11 cellular contexts compared by ENCODE assay signal in genomic region chr14:22448035-22448904, GRCh38.
DNase-seq lines count a peak whose midpoint lies in the region; ATAC-seq and TF ChIP-seq lines count a peak whose summit lies in the region.
"Had no signal": no experiment of that assay in that cellular context is flagged by ENCODE, and none has a peak within 500 bp of the region (broad histone marks: within the 10 kb centered on the region; RNA-seq: fewer than 3 reads in every experiment).

No MANE protein-coding gene starts in this region.

- H3K4me1 Mint-ChIP-seq in endodermal cell, result peaks cover 10% of the 10 kb centered on the region
- H3K4me1 Mint-ChIP-seq in CD8-positive, alpha-beta T cell (ENCODE audit: low read depth), result no peaks in the 10 kb centered on the region

- H3K4me3 Mint-ChIP-seq in endodermal cell, result no peak overlapping the region
- H3K4me3 Mint-ChIP-seq in CD8-positive, alpha-beta T cell, result no peak overlapping the region

- H3K36me3 ChIP-seq in endodermal cell (ENCODE audit: control insufficient read depth, insufficient read depth, low read length), result no peaks in the 10 kb centered on the region
- H3K36me3 ChIP-seq in stomach, result no peaks in the 10 kb centered on the region
- no peaks in the 10 kb centered on the region for H3K36me3 ChIP-seq in CD8-positive, alpha-beta T cell (ENCODE audit: insufficient read depth, low read length)

- H3K9me3 ChIP-seq in endodermal cell (ENCODE audit: control insufficient read depth, low read length) (no peaks in the 10 kb centered on the region), stomach (no peaks in the 10 kb centered on the region)
- H3K9me3 ChIP-seq in CD8-positive, alpha-beta T cell (ENCODE audit: low read length), result no peaks in the 10 kb centered on the region
- H3K9me3 ChIP-seq: Caco-2 had no signal

- CTCF ChIA-PET in CD8-positive, alpha-beta T cell (lab: Charles Lee), result no interaction called here

- 66 to 74% methylated on average over 7 to 10 of the region's 10 CpGs for WGBS in endodermal cell (ENCODE audit: insufficient coverage in 1 of 2, insufficient read length in 1 of 2), 2 experiments
- 76 to 82% (median 81%) methylated on average over 10 of the region's 10 CpGs for WGBS in stomach, 5 donors

- H3K4me1 ChIP-seq in endodermal cell (ENCODE audit: control insufficient read depth, insufficient read depth, low read length), result no peaks in the 10 kb centered on the region
- H3K4me1 ChIP-seq in stomach, result peaks cover 0 to 16% (median 0%) of the 10 kb centered on the region in 4 donors
- no peaks in the 10 kb centered on the region for H3K4me1 ChIP-seq in CD8-positive, alpha-beta T cell (ENCODE audit: insufficient read depth, low read length)

- TF ChIP-seq POLR2A in stomach (IDR thresholded peaks at IDR 0.05), result no peak

- TF ChIP-seq EP300 in stomach (IDR thresholded peaks at IDR 0.05), result no peak

- no peaks in the 10 kb centered on the region for H3K36me3 Mint-ChIP-seq in endodermal cell (ENCODE audit: low read depth)
- H3K36me3 Mint-ChIP-seq in CD8-positive, alpha-beta T cell, result no peaks in the 10 kb centered on the region

- H3K27ac ChIP-seq in endodermal cell (ENCODE audit: low read depth, low read length) (peak overlapping the region; percentile 75), stomach (peak overlapping the region in 2 of 5 donors; percentile 26 to 27)
- H3K27ac ChIP-seq in CD8-positive, alpha-beta T cell (ENCODE audit: low read depth, low read length), result no peak overlapping the region
- H3K27ac ChIP-seq: KMS-11 had no signal

- H3K4me3 ChIP-seq in endodermal cell (ENCODE audit: low read length) (no peak overlapping the region), stomach (no peak overlapping the region)
- no peak overlapping the region for H3K4me3 ChIP-seq in CD8-positive, alpha-beta T cell (ENCODE audit: low read depth, low read length)
- H3K4me3 ChIP-seq: lung had no signal

- peak; percentile 25 for DNase-seq in GM10266 (ENCODE audit: extremely low spot score)
- peak; percentile 76 for DNase-seq in endodermal cell
- no peak for DNase-seq in stomach
- DNase-seq in CD8-positive, alpha-beta T cell, result no peak
- DNase-seq in EL, result no peak
- DNase-seq: Caco-2 had no signal

- POLR2A ChIA-PET in CD8-positive, alpha-beta T cell (lab: Charles Lee), result no interaction called here

- no peak overlapping the region for H3K27ac Mint-ChIP-seq in endodermal cell
- no peak overlapping the region for H3K27ac Mint-ChIP-seq in CD8-positive, alpha-beta T cell

- H3K9me3 Mint-ChIP-seq in endodermal cell, result no peaks in the 10 kb centered on the region
- H3K9me3 Mint-ChIP-seq in CD8-positive, alpha-beta T cell, result no peaks in the 10 kb centered on the region

- intact Hi-C loops in stomach (cut with DNase I; ENCODE audit: low total_unique reads), result no loop called here
- intact Hi-C loops in CD8-positive, alpha-beta T cell (cut with DNase I, micrococcal nuclease), result no loop called here

- H3K9ac ChIP-seq in endodermal cell (ENCODE audit: extremely low read depth, low read length, poor library complexity, severe bottlenecking), result no peak overlapping the region
- H3K9ac ChIP-seq: KMS-11 had no signal

- H3K27me3 ChIP-seq in endodermal cell (ENCODE audit: control insufficient read depth, insufficient read depth, low read length, poor library complexity, severe bottlenecking) (no peaks in the 10 kb centered on the region), stomach (no peaks in the 10 kb centered on the region)
- no peaks in the 10 kb centered on the region for H3K27me3 ChIP-seq in CD8-positive, alpha-beta T cell (ENCODE audit: insufficient read depth, low read length)

- no peak for TF ChIP-seq CTCF in GM10266 (IDR thresholded peaks at IDR 0.05; ENCODE audit: control insufficient read depth, insufficient read depth, low read depth, missing control alignments)
- no peak for TF ChIP-seq CTCF in endodermal cell (conservative IDR thresholded peaks at IDR 0.05)
- no peak for TF ChIP-seq CTCF in stomach (IDR thresholded peaks at IDR 0.05)
- TF ChIP-seq CTCF in CD8-positive, alpha-beta T cell (IDR thresholded peaks at IDR 0.05), result no peak

- ATAC-seq in GM21528 (IDR thresholded peaks at IDR 0.05; ENCODE audit: low FRiP score, unreplicated experiment), result peak; percentile 59
- ATAC-seq in HG03558 (IDR thresholded peaks at IDR 0.05; ENCODE audit: extremely low read depth, unreplicated experiment), result peak; percentile 37
- no peak for ATAC-seq in CD8-positive, alpha-beta T cell
- no peak for ATAC-seq in esophagus mucosa

- peaks cover 1% of the 10 kb centered on the region for H3K27me3 Mint-ChIP-seq in endodermal cell (ENCODE audit: insufficient read depth)
- no peaks in the 10 kb centered on the region for H3K27me3 Mint-ChIP-seq in CD8-positive, alpha-beta T cell (ENCODE audit: low read depth)

Comparison
In these comparisons a context has a peak if more than half of its experiments do, and no peak if none do; other contexts are left out.
1. DNase-seq: peak in GM10266 (single experiment) and endodermal cell (single experiment); none in stomach (single experiment), CD8-positive, alpha-beta T cell (0 of 7) and EL (single experiment).
2. ATAC-seq: peak in GM21528 (single experiment) and HG03558 (single experiment); none in CD8-positive, alpha-beta T cell (single experiment) and esophagus mucosa (single experiment).